8 cellular contexts compared by ENCODE assay signal in genomic region chr10:122163182-122164027, GRCh38.
A peak's percentile ranks its signal among the peaks of the same experiment; 100 is the strongest.
DNase-seq lines count a peak whose midpoint lies in the region; ATAC-seq and TF ChIP-seq lines count a peak whose summit lies in the region.

No MANE protein-coding gene starts in this region.

- intact Hi-C loops in esophagus squamous epithelium (cut with DNase I), result no loop called here

- H3K27me3 ChIP-seq in esophagus squamous epithelium (peaks cover 0 to 15% (median 0%) of the 10 kb centered on the region in 4 donors), trophoblast cell (ENCODE audit: insufficient read depth, low read length) (peaks cover 17% of the 10 kb centered on the region)

- no peak overlapping the region for H2AK5ac ChIP-seq in trophoblast cell (ENCODE audit: low read length)

- H2BK5ac ChIP-seq in trophoblast cell (ENCODE audit: low read depth, low read length, poor library complexity), result no peak overlapping the region

- 0% methylated on average over 3 to 4 of the region's 90 CpGs for WGBS in esophagus squamous epithelium, 2 donors
- no CpG with 5 or more reads among the region's 90 CpGs for WGBS in trophoblast cell (ENCODE audit: extremely low coverage, insufficient coverage, insufficient read length)

- no peaks in the 10 kb centered on the region for H3K79me2 ChIP-seq in trophoblast cell (ENCODE audit: control insufficient read depth, insufficient read depth, low read length, poor library complexity)

- peak overlapping the region; percentile 50 for H2AFZ ChIP-seq in trophoblast cell (ENCODE audit: insufficient read depth, low read length, poor library complexity)

- no peak overlapping the region for H2BK12ac ChIP-seq in trophoblast cell (ENCODE audit: low read length)

- H3K9me3 ChIP-seq in esophagus squamous epithelium (no peaks in the 10 kb centered on the region), trophoblast cell (ENCODE audit: insufficient read depth, low read depth, low read length) (no peaks in the 10 kb centered on the region)

- H3K36me3 ChIP-seq in esophagus squamous epithelium, result peaks cover 0 to 65% (median 0%) of the 10 kb centered on the region in 3 donors
- no peaks in the 10 kb centered on the region for H3K36me3 ChIP-seq in trophoblast cell (ENCODE audit: control insufficient read depth in 1 of 2, insufficient read depth in 2 of 2, low read length in 2 of 2)

- no peak overlapping the region for H3K9ac ChIP-seq in trophoblast cell (ENCODE audit: low read length)

- no peak overlapping the region for H4K91ac ChIP-seq in trophoblast cell (ENCODE audit: low read depth, low read length)

- no peak overlapping the region for H4K12ac ChIP-seq in trophoblast cell (ENCODE audit: low read depth, low read length)

- ATAC-seq in HG03039 (IDR thresholded peaks at IDR 0.05; ENCODE audit: unreplicated experiment), result no peak
- no peak for ATAC-seq in HG03139 (IDR thresholded peaks at IDR 0.05; ENCODE audit: unreplicated experiment)

- peak overlapping the region; percentile 1 for H4K8ac ChIP-seq in trophoblast cell (ENCODE audit: low read depth, low read length)

- peak overlapping the region in 2 of 4 donors; percentile 33 to 44 for H3K27ac ChIP-seq in esophagus squamous epithelium
- H3K27ac ChIP-seq in trophoblast cell (ENCODE audit: low read depth, low read length), result no peak overlapping the region

- peak; percentile 55 for DNase-seq in DMS153 (lab: John Stamatoyannopoulos, UW)
- peak; percentile 21 for DNase-seq in NCI-H345 treated with DMSO at 0.1 percent for 48 hours (lab: John Stamatoyannopoulos, UW; ENCODE audit: unreplicated experiment)
- DNase-seq in esophagus squamous epithelium (lab: John Stamatoyannopoulos, UW), result no peak
- peak in 1 of 2 donors; percentile 21 for DNase-seq in trophoblast cell
- DNase-seq in GM20000 (ENCODE audit: low spot score), result no peak
- DNase-seq in activated CD4-positive, alpha-beta T cell treated with anti-CD3 and anti-CD28 coated beads, Interleukin-2, amount 50 U/mL, for 48 hours, result no peak

- no peak for TF ChIP-seq CTCF in esophagus squamous epithelium (IDR thresholded peaks at IDR 0.05)
- no peak for TF ChIP-seq CTCF in GM20000 (IDR thresholded peaks at IDR 0.05; ENCODE audit: extremely low read depth, missing control alignments)

- TF ChIP-seq POLR2A in esophagus squamous epithelium (IDR thresholded peaks at IDR 0.05), result no peak

- no peak overlapping the region for H3K4ac ChIP-seq in trophoblast cell (ENCODE audit: low read depth, low read length)

- H2BK120ac ChIP-seq in trophoblast cell (ENCODE audit: insufficient read depth, low read length, poor library complexity), result no peak overlapping the region

- peak overlapping the region; percentile 43 for H3K14ac ChIP-seq in trophoblast cell (ENCODE audit: low read length)

- H3K79me1 ChIP-seq in trophoblast cell (ENCODE audit: low read length), result no peaks in the 10 kb centered on the region

- no peak overlapping the region for H3K18ac ChIP-seq in trophoblast cell (ENCODE audit: low read length)

- H3K4me1 ChIP-seq in esophagus squamous epithelium (peaks cover 11 to 36% (median 16%) of the 10 kb centered on the region in 3 donors), trophoblast cell (ENCODE audit: control insufficient read depth in 1 of 2, insufficient read depth in 2 of 2, low read length in 2 of 2) (peaks cover 6 to 16% of the 10 kb centered on the region in 2 experiments)

- H3K23ac ChIP-seq in trophoblast cell (ENCODE audit: low read length), result no peak overlapping the region

- peak overlapping the region; percentile 95 for H3K4me2 ChIP-seq in trophoblast cell (ENCODE audit: low read length)

- peak overlapping the region; percentile 15 to 65 (median 39) for H3K4me3 ChIP-seq in esophagus squamous epithelium
- H3K4me3 ChIP-seq in trophoblast cell (ENCODE audit: low read depth, low read length), result peak overlapping the region; percentile 70

Comparison
In these comparisons a context has a peak if more than half of its experiments do, and no peak if none do; other contexts are left out.
1. DNase-seq: peak in DMS153 (single experiment) and NCI-H345 treated with DMSO at 0.1 percent for 48 hours (single experiment); none in esophagus squamous epithelium (single experiment), GM20000 (single experiment) and activated CD4-positive, alpha-beta T cell treated with anti-CD3 and anti-CD28 coated beads, Interleukin-2, amount 50 U/mL, for 48 hours (0 of 2).